ENCODE assay signal across 1 cellular context in genomic region chr7:130099331-130099730, GRCh38.
A peak's percentile ranks its signal among the peaks of the same experiment; 100 is the strongest.
TF ChIP-seq lines count a peak whose summit lies in the region.

No MANE protein-coding gene starts in this region.

TF ChIP-seq in K562, 482 proteins besides CTCF, POLR2A, EP300 and RAD21:
- no peak for TF ChIP-seq JUNB (CRISPR knock-in tag; conservative IDR thresholded peaks at IDR 0.05)
- TF ChIP-seq ZNF609 (CRISPR knock-in tag; IDR thresholded peaks at IDR 0.05; ENCODE audit: borderline replicate concordance): 0 out of 2 replicates have a peak, but pooled peaks have one; percentile 51
